Comparison of ENCODE assay signal across 8 cellular contexts in genomic region chr14:67704484-67705089, GRCh38. TPM values are rescaled to one million over a fixed set of nuclear protein-coding genes. Genes with fewer than 3 reads are reported as not detected.
DNase-seq lines count a peak whose midpoint lies in the region; ATAC-seq and TF ChIP-seq lines count a peak whose summit lies in the region.

No MANE protein-coding gene starts in this region.

- H3K27ac Mint-ChIP-seq in activated T-helper 17 cell treated with anti-CD3 and anti-CD28 coated beads, Interleukin-2, amount 50 U/mL, for 72 hours, result no peak overlapping the region
- no peak overlapping the region for H3K27ac Mint-ChIP-seq in progenitor cell of endocrine pancreas

- no peaks in the 10 kb centered on the region for H3K27me3 Mint-ChIP-seq in activated T-helper 17 cell treated with anti-CD3 and anti-CD28 coated beads, Interleukin-2, amount 50 U/mL, for 72 hours
- H3K27me3 Mint-ChIP-seq in progenitor cell of endocrine pancreas, result no peaks in the 10 kb centered on the region

- H3K9me3 Mint-ChIP-seq in activated T-helper 17 cell treated with anti-CD3 and anti-CD28 coated beads, Interleukin-2, amount 50 U/mL, for 72 hours, result no peaks in the 10 kb centered on the region
- H3K9me3 Mint-ChIP-seq in progenitor cell of endocrine pancreas (ENCODE audit: low read depth), result no peaks in the 10 kb centered on the region

- DNase-seq in DMS79 (lab: John Stamatoyannopoulos, UW), result peak; percentile 69
- peak; percentile 21 to 66 for DNase-seq in NCI-H526 (lab: John Stamatoyannopoulos, UW)
- peak in 22 of 42 donors; percentile 15 to 81 (median 54) for DNase-seq in head of caudate nucleus
- no peak for DNase-seq in progenitor cell of endocrine pancreas (ENCODE audit: low spot score, unreplicated experiment)
- DNase-seq in activated effector memory CD4-positive, alpha-beta T cell treated with anti-CD3 and anti-CD28 coated beads, Interleukin-2, amount 50 U/mL, for 16 hours, result no peak

- ATAC-seq in HG03378 (IDR thresholded peaks at IDR 0.05; ENCODE audit: unreplicated experiment), result peak; percentile 50
- peak; percentile 78 for ATAC-seq in activated T-helper 17 cell treated with anti-CD3 and anti-CD28 coated beads, Interleukin-2, amount 50 U/mL, for 72 hours (replicated peaks)
- ATAC-seq in GM21528 (IDR thresholded peaks at IDR 0.05; ENCODE audit: low FRiP score, unreplicated experiment), result no peak

- TF ChIP-seq CTCF in progenitor cell of endocrine pancreas (IDR thresholded peaks at IDR 0.05; ENCODE audit: unreplicated experiment), result peak; percentile 70

- H3K4me1 Mint-ChIP-seq in activated T-helper 17 cell treated with anti-CD3 and anti-CD28 coated beads, Interleukin-2, amount 50 U/mL, for 72 hours, result no peaks in the 10 kb centered on the region
- H3K4me1 Mint-ChIP-seq in progenitor cell of endocrine pancreas (ENCODE audit: low read depth), result peaks cover 5% of the 10 kb centered on the region

- no peak overlapping the region for H3K4me3 Mint-ChIP-seq in activated T-helper 17 cell treated with anti-CD3 and anti-CD28 coated beads, Interleukin-2, amount 50 U/mL, for 72 hours
- H3K4me3 Mint-ChIP-seq in progenitor cell of endocrine pancreas (ENCODE audit: low read depth), result no peak overlapping the region

- intact Hi-C loops in head of caudate nucleus (cut with DNase I), result no loop called here

- H3K36me3 Mint-ChIP-seq in activated T-helper 17 cell treated with anti-CD3 and anti-CD28 coated beads, Interleukin-2, amount 50 U/mL, for 72 hours (ENCODE audit: low read depth), result no peaks in the 10 kb centered on the region
- H3K36me3 Mint-ChIP-seq in progenitor cell of endocrine pancreas (ENCODE audit: insufficient read depth), result no peaks in the 10 kb centered on the region

RNA-seq across cellular contexts. Expression of gene RDH12, which starts 2.9 kb away (rescaled TPM):
- total RNA-seq in activated T-helper 17 cell treated with anti-CD3 and anti-CD28 coated beads, Interleukin-2, amount 50 U/mL, for 72 hours, result not detected
- total RNA-seq in progenitor cell of endocrine pancreas, result 1.7 and 2.4 TPM in 2 replicates

RNA-seq across cellular contexts. Expression of gene RDH11, which starts 9.0 kb away (rescaled TPM):
- total RNA-seq in activated T-helper 17 cell treated with anti-CD3 and anti-CD28 coated beads, Interleukin-2, amount 50 U/mL, for 72 hours, result 10 to 100 TPM; 40.3 to 44.6 TPM
- 99.9 and 103 TPM in 2 replicates for total RNA-seq in progenitor cell of endocrine pancreas

RNA-seq across cellular contexts. Expression of gene VTI1B, which starts 30.2 kb away (rescaled TPM):
- total RNA-seq in activated T-helper 17 cell treated with anti-CD3 and anti-CD28 coated beads, Interleukin-2, amount 50 U/mL, for 72 hours, result 10 to 100 TPM; 29.3 to 68.1 TPM
- total RNA-seq in progenitor cell of endocrine pancreas, result 88.5 and 99.0 TPM in 2 replicates

Comparison
In these comparisons a context has a peak if more than half of its experiments do, and no peak if none do; other contexts are left out.
1. DNase-seq: peak in DMS79 (single experiment), NCI-H526 (2 of 2) and head of caudate nucleus (22 of 42); none in progenitor cell of endocrine pancreas (single experiment) and activated effector memory CD4-positive, alpha-beta T cell treated with anti-CD3 and anti-CD28 coated beads, Interleukin-2, amount 50 U/mL, for 16 hours (single experiment).